In genomic region chr6:27333642-27334040, GRCh38 we compare ENCODE assay signal across 11 cellular contexts. TPM values are rescaled to one million over a fixed set of nuclear protein-coding genes. Genes with fewer than 3 reads are reported as not detected.
DNase-seq lines count a peak whose midpoint lies in the region; ATAC-seq and TF ChIP-seq lines count a peak whose summit lies in the region.
"Had no signal": no experiment of that assay in that cellular context is flagged by ENCODE, and none has a peak within 500 bp of the region (broad histone marks: within the 10 kb centered on the region; RNA-seq: fewer than 3 reads in every experiment).

No MANE protein-coding gene starts in this region.

- H3K36me3 Mint-ChIP-seq in chondrocyte (ENCODE audit: low read depth) (no peaks in the 10 kb centered on the region), neural crest cell (ENCODE audit: low read depth) (no peaks in the 10 kb centered on the region)

- no peaks in the 10 kb centered on the region for H3K4me1 ChIP-seq in ES-I3 (ENCODE audit: insufficient read depth, low read length)

- H3K4me3 ChIP-seq in LNCaP clone FGC (ENCODE audit: low read depth, low read length): peak overlapping the region; percentile 59

- ATAC-seq in GM18909 (IDR thresholded peaks at IDR 0.05; ENCODE audit: poor library complexity, unreplicated experiment): no peak
- no peak for ATAC-seq in GM21367 (IDR thresholded peaks at IDR 0.05; ENCODE audit: unreplicated experiment)

- peak overlapping the region; percentile 71; the same call in 1 of the 2 replicates for H3K9ac ChIP-seq in ES-I3 (ENCODE audit: low read depth, low read length)

- H3K9me3 Mint-ChIP-seq in chondrocyte (ENCODE audit: low read depth): no peaks in the 10 kb centered on the region
- peaks cover under 1% of the 10 kb centered on the region for H3K9me3 Mint-ChIP-seq in neural crest cell

- H3K4me3 Mint-ChIP-seq in chondrocyte (ENCODE audit: unreplicated experiment) (peak overlapping the region; percentile 81), neural crest cell (peak overlapping the region; percentile 85)

- H3K27ac Mint-ChIP-seq in chondrocyte (ENCODE audit: unreplicated experiment): no peak overlapping the region
- no peak overlapping the region for H3K27ac Mint-ChIP-seq in neural crest cell (ENCODE audit: unreplicated experiment)

- TF ChIP-seq CTCF in LNCaP clone FGC (IDR thresholded peaks at IDR 0.05; ENCODE audit: control insufficient read depth, extremely low read depth, insufficient read depth): no peak
- no peak for TF ChIP-seq CTCF in chondrocyte (IDR thresholded peaks at IDR 0.05)
- no peak for TF ChIP-seq CTCF in neural crest cell (conservative IDR thresholded peaks at IDR 0.05)

- H3K9me3 ChIP-seq in ES-I3 (ENCODE audit: control insufficient read depth, insufficient read depth, low read length): no peaks in the 10 kb centered on the region

- H3K27me3 Mint-ChIP-seq in chondrocyte (ENCODE audit: low read depth): peaks cover 12% of the 10 kb centered on the region
- peaks cover 46% of the 10 kb centered on the region for H3K27me3 Mint-ChIP-seq in neural crest cell (ENCODE audit: low read depth)

- H3K4me1 Mint-ChIP-seq in chondrocyte (ENCODE audit: low read depth) (peaks cover 7% of the 10 kb centered on the region), neural crest cell (peaks cover 12% of the 10 kb centered on the region)

- DNase-seq in LNCaP clone FGC (ENCODE audit: low read depth) (no peak), chondrocyte (ENCODE audit: low spot score) (no peak), neural crest cell (ENCODE audit: low read depth, low spot score) (no peak), GM19238 (ENCODE audit: insufficient read length, low spot score) (no peak), NCI-H1930 (lab: John Stamatoyannopoulos, UW) (no peak)
- DNase-seq: cortex of kidney, GF-D8 had no signal

- H3K36me3 ChIP-seq in ES-I3 (ENCODE audit: insufficient read depth, low read length): no peaks in the 10 kb centered on the region

RNA-seq across cellular contexts. Expression of gene POM121L2, which starts 21.6 kb away (rescaled TPM):
- total RNA-seq in chondrocyte: not detected in 3 replicates
- not detected in 2 replicates for total RNA-seq in neural crest cell
- total RNA-seq: posterior vena cava had no signal

RNA-seq across cellular contexts. Expression of gene ZNF391, which starts 54.9 kb away (rescaled TPM):
- 4.1 to 5.0 TPM (median 4.5 TPM) in 3 replicates for total RNA-seq in chondrocyte
- total RNA-seq in neural crest cell: 10.1 and 10.2 TPM in 2 replicates
